ENCODE assay signal across 19 cellular contexts in genomic region chr20:24663496-24663895, GRCh38.
DNase-seq lines count a peak whose midpoint lies in the region; ATAC-seq, FAIRE-seq and TF ChIP-seq lines count a peak whose summit lies in the region.
"Had no signal": no experiment of that assay in that cellular context is flagged by ENCODE, and none has a peak within 500 bp of the region (broad histone marks: within the 10 kb centered on the region; RNA-seq: fewer than 3 reads in every experiment).

No MANE protein-coding gene starts in this region.

- H3K4ac ChIP-seq in IMR-90 (ENCODE audit: low read depth, low read length), result no peak overlapping the region

- CTCF ChIA-PET in IMR-90 (lab: Yijun Ruan, JAX), result interaction anchor here (0.6 kb wide), 1 partner anchor 44 kb away, joined by 4 read pairs; no protein-coding TSS in a partner anchor
- CTCF ChIA-PET in PC-9 (lab: Charles Lee), result no interaction called here

- no peaks in the 10 kb centered on the region for H3K79me2 ChIP-seq in PC-9 (ENCODE audit: low read depth)

- dilution Hi-C loops in IMR-90 (cut with HindIII; ENCODE audit: low sequenced_read_pairs, unreplicated experiment), result no loop called here

- H3K36me3 ChIP-seq in IMR-90 (ENCODE audit: control insufficient read depth, insufficient read depth, low read length) (no peaks in the 10 kb centered on the region), spleen (no peaks in the 10 kb centered on the region), PC-9 (ENCODE audit: low read depth) (no peaks in the 10 kb centered on the region)

- H4K91ac ChIP-seq in IMR-90 (ENCODE audit: insufficient read depth, low read depth, low read length), result no peak overlapping the region

- H3K9me3 Mint-ChIP-seq in central memory CD8-positive, alpha-beta T cell, result no peaks in the 10 kb centered on the region
- H3K9me3 Mint-ChIP-seq in nephron, result no peaks in the 10 kb centered on the region

- no peak overlapping the region for H3K18ac ChIP-seq in IMR-90 (ENCODE audit: low read depth, low read length)

- in situ Hi-C loops in IMR-90 (cut with MboI; ENCODE audit: low sequenced_read_pairs), result no loop called here

- H3K4me1 ChIP-seq in IMR-90 (ENCODE audit: control insufficient read depth, insufficient read depth, low read length), result peaks cover 4% of the 10 kb centered on the region; the same call in 1 of the 2 replicates
- H3K4me1 ChIP-seq in spleen, result no peaks in the 10 kb centered on the region
- H3K4me1 ChIP-seq in PC-9 (replicated peaks; ENCODE audit: insufficient read depth), result peaks cover 15% of the 10 kb centered on the region

- no peak overlapping the region for H3K27ac ChIP-seq in IMR-90 (ENCODE audit: insufficient read depth, low read length)
- H3K27ac ChIP-seq in spleen, result no peak overlapping the region
- H3K27ac ChIP-seq in PC-9, result no peak overlapping the region
- H3K27ac ChIP-seq: GM23248 had no signal

- whole genome bisulfite sequencing in IMR-90 (ENCODE audit: extremely low coverage in 2 of 2, insufficient read length in 1 of 2), 2 experiments, result 100% methylated on average over 2 of the region's 6 CpGs; no CpG with 5 or more reads in 1 of the 2 experiments
- WGBS in spleen, 5 donors, result 90 to 96% (median 92%) methylated on average over 3 to 6 of the region's 6 CpGs

- H3K79me1 ChIP-seq in IMR-90 (ENCODE audit: low read depth in 1 of 2, low read length in 2 of 2), result no peaks in the 10 kb centered on the region

- H3K27me3 ChIP-seq in IMR-90 (ENCODE audit: control insufficient read depth, insufficient read depth, low read length) (peaks cover 22% of the 10 kb centered on the region), spleen (replicated peaks in 1 of 7) (peaks cover 0 to 5% (median 0%) of the 10 kb centered on the region in 7 donors), PC-9 (ENCODE audit: insufficient read depth, low read depth) (no peaks in the 10 kb centered on the region)

- no peak overlapping the region for H2AK9ac ChIP-seq in IMR-90 (replicated peaks; ENCODE audit: low read depth, low read length, poor library complexity)

- no peak overlapping the region for H3K56ac ChIP-seq in IMR-90 (ENCODE audit: extremely low read depth, insufficient read depth, low read length)

- no peak for ATAC-seq in IMR-90 (ENCODE audit: low read depth)
- ATAC-seq in central memory CD8-positive, alpha-beta T cell (replicated peaks; ENCODE audit: extremely low read depth, poor library complexity, severe bottlenecking), result peak; percentile 14
- ATAC-seq in HG02798 (IDR thresholded peaks at IDR 0.05; ENCODE audit: poor library complexity, unreplicated experiment), result no peak
- ATAC-seq: PC-3 had no signal

- H4K20me1 ChIP-seq in IMR-90 (ENCODE audit: insufficient read depth, low read length), result no peaks in the 10 kb centered on the region
- no peaks in the 10 kb centered on the region for H4K20me1 ChIP-seq in PC-9 (ENCODE audit: insufficient read depth)

- H3K4me2 ChIP-seq in IMR-90 (ENCODE audit: low read depth, low read length) (no peak overlapping the region), PC-9 (no peak overlapping the region)

- TF ChIP-seq POLR2A in IMR-90 (IDR thresholded peaks at IDR 0.05; ENCODE audit: low read depth, low read length) (no peak), spleen (IDR thresholded peaks at IDR 0.05) (no peak)

- H3K9me2 ChIP-seq in PC-9 (ENCODE audit: insufficient read depth), result no peaks in the 10 kb centered on the region

- no peaks in the 10 kb centered on the region for H3K9me1 ChIP-seq in IMR-90 (ENCODE audit: insufficient read depth, low read length)

- no peak for FAIRE-seq in HTR-8/SVneo (lab: Jason Lieb, UNC)
- FAIRE-seq: GM18507 had no signal

- no peak overlapping the region for H2BK15ac ChIP-seq in IMR-90 (ENCODE audit: low read depth, low read length)

- H3K27me3 Mint-ChIP-seq in central memory CD8-positive, alpha-beta T cell, result peaks cover 19% of the 10 kb centered on the region
- peaks cover 13% of the 10 kb centered on the region for H3K27me3 Mint-ChIP-seq in nephron (ENCODE audit: low read depth)

- H2BK5ac ChIP-seq in IMR-90 (ENCODE audit: low read depth, low read length, poor library complexity, severe bottlenecking), result no peak overlapping the region

- H3K4me1 Mint-ChIP-seq in central memory CD8-positive, alpha-beta T cell, result no peaks in the 10 kb centered on the region
- peaks cover 22% of the 10 kb centered on the region for H3K4me1 Mint-ChIP-seq in nephron
- H3K4me1 Mint-ChIP-seq: B cell, H9 had no signal

- no peak overlapping the region for H4K5ac ChIP-seq in IMR-90 (ENCODE audit: low read depth, low read length)

- peaks cover 2% of the 10 kb centered on the region for H3K36me3 Mint-ChIP-seq in central memory CD8-positive, alpha-beta T cell (ENCODE audit: insufficient read depth)
- no peaks in the 10 kb centered on the region for H3K36me3 Mint-ChIP-seq in nephron (ENCODE audit: low read depth)

- no peak overlapping the region for H4K8ac ChIP-seq in IMR-90 (ENCODE audit: low read depth in 2 of 2, low read length in 2 of 2)

- no peak overlapping the region for H3K23ac ChIP-seq in IMR-90 (ENCODE audit: low read depth, low read length)

- BruUV-seq in IMR-90 (replicated peaks; lab: Mats Ljungman, UMichigan), result no TSS peak
- BruUV-seq in PC-9 (replicated peaks; lab: Mats Ljungman, UMichigan), result no TSS peak

- H2BK20ac ChIP-seq in IMR-90 (ENCODE audit: low read depth, low read length), result no peak overlapping the region

- no peak overlapping the region for H3K14ac ChIP-seq in IMR-90 (replicated peaks; ENCODE audit: low read depth, low read length)

- no peak overlapping the region for H3K27ac Mint-ChIP-seq in central memory CD8-positive, alpha-beta T cell (ENCODE audit: low read depth)
- peak overlapping the region in 2 of 3 experiments; percentile 8 to 59 for H3K27ac Mint-ChIP-seq in nephron
- H3K27ac Mint-ChIP-seq: B cell had no signal

- no peak overlapping the region for H3K9ac ChIP-seq in IMR-90 (ENCODE audit: low read depth, low read length)
- H3K9ac ChIP-seq: GM23248 had no signal

- H3K4me3 ChIP-seq in IMR-90 (ENCODE audit: insufficient read depth, low read depth, low read length), result no peak overlapping the region
- no peak overlapping the region for H3K4me3 ChIP-seq in spleen
- no peak overlapping the region for H3K4me3 ChIP-seq in PC-9
- H3K4me3 ChIP-seq: GM23248 had no signal

- H2AK5ac ChIP-seq in IMR-90 (ENCODE audit: low read depth, low read length), result no peak overlapping the region

- TF ChIP-seq RAD21 in IMR-90 (IDR thresholded peaks at IDR 0.05; ENCODE audit: low read length), result no peak

- H2AFZ ChIP-seq in IMR-90 (replicated peaks; ENCODE audit: low read length, poor library complexity), result peak overlapping the region; percentile 25
- no peak overlapping the region for H2AFZ ChIP-seq in PC-9
- H2AFZ ChIP-seq: GM23248 had no signal

- H3K4me3 Mint-ChIP-seq in central memory CD8-positive, alpha-beta T cell, result no peak overlapping the region
- no peak overlapping the region for H3K4me3 Mint-ChIP-seq in nephron
- H3K4me3 Mint-ChIP-seq: B cell, H9 had no signal

- POLR2A ChIA-PET in IMR-90 (lab: Charles Lee; ENCODE audit: unreplicated experiment) (no interaction called here), PC-9 (lab: Charles Lee; ENCODE audit: unreplicated experiment) (no interaction called here)

- DNase-seq in IMR-90 (no peak), spleen (peak; percentile 58), HTR-8/SVneo (ENCODE audit: insufficient read length, low spot score) (no peak), PC-9 (no peak)
- DNase-seq in central memory CD8-positive, alpha-beta T cell (ENCODE audit: low spot score in 2 of 2), result no peak
- DNase-seq: Calu3; H9; NCI-H1048; NCI-H1417; NCI-H2029 treated with DMSO at 0.1 percent for 48 hours; NCI-H82; NK-92 treated with Interleukin-12 subunit alpha and Interleukin-12 subunit beta, amount 100 ng/mL, for 24 hours; PC-3; Right ventricle myocardium superior had no signal

- no peak overlapping the region for H2BK120ac ChIP-seq in IMR-90 (ENCODE audit: low read depth, low read length)

- TF ChIP-seq CTCF in IMR-90 (conservative IDR thresholded peaks at IDR 0.05; ENCODE audit: low read depth, low read length) (no peak), nephron (IDR thresholded peaks at IDR 0.05; ENCODE audit: unreplicated experiment in 3 of 3) (no peak), spleen (IDR thresholded peaks at IDR 0.05 in 8 of 11, conservative IDR thresholded peaks at IDR 0.05 in 3 of 11) (no peak), PC-9 (conservative IDR thresholded peaks at IDR 0.05) (no peak)

- intact Hi-C loops in IMR-90 (cut with micrococcal nuclease), result no loop called here
- intact Hi-C loops in spleen (cut with DNase I; ENCODE audit: low total_unique reads), result no loop called here
- intact Hi-C loops in PC-9 (cut with micrococcal nuclease; ENCODE audit: unreplicated experiment), result no loop called here

- H3F3A ChIP-seq in PC-9 (ENCODE audit: insufficient read depth, low read depth), result no peaks in the 10 kb centered on the region

- H3K9me3 ChIP-seq in IMR-90 (ENCODE audit: control insufficient read depth, insufficient read depth, low read length) (no peaks in the 10 kb centered on the region), spleen (no peaks in the 10 kb centered on the region), PC-9 (ENCODE audit: insufficient read depth, low read depth) (no peaks in the 10 kb centered on the region)

TF ChIP-seq in IMR-90, 13 proteins besides CTCF, POLR2A, EP300 and RAD21 (continues in another document):
- TF ChIP-seq ELK1 (IDR thresholded peaks at IDR 0.05; ENCODE audit: borderline replicate concordance, low read depth, low read length), result no peak
- TF ChIP-seq RFX5 (IDR thresholded peaks at IDR 0.05; ENCODE audit: low read depth, low read length), result no peak
- TF ChIP-seq MAZ (IDR thresholded peaks at IDR 0.05; ENCODE audit: borderline replicate concordance, low read depth, low read length), result no peak
- TF ChIP-seq RCOR1 (IDR thresholded peaks at IDR 0.05; ENCODE audit: insufficient replicate concordance, low read length), result no peak
- TF ChIP-seq MXI1 (IDR thresholded peaks at IDR 0.05; ENCODE audit: borderline replicate concordance, low read depth, low read length), result no peak
- no peak for TF ChIP-seq FOS (IDR thresholded peaks at IDR 0.05; ENCODE audit: low read depth, low read length)
- TF ChIP-seq NFE2L2 (IDR thresholded peaks at IDR 0.05; ENCODE audit: low read depth, low read length), result no peak
- no peak for TF ChIP-seq CEBPB (IDR thresholded peaks at IDR 0.05; ENCODE audit: low read depth, low read length)
- no peak for TF ChIP-seq CHD1 (IDR thresholded peaks at IDR 0.05; ENCODE audit: low read depth, low read length)
- TF ChIP-seq MAFK (IDR thresholded peaks at IDR 0.05; ENCODE audit: low read depth, low read length), result no peak
